8 cellular contexts compared by ENCODE assay signal in the genomic region with DNA sequence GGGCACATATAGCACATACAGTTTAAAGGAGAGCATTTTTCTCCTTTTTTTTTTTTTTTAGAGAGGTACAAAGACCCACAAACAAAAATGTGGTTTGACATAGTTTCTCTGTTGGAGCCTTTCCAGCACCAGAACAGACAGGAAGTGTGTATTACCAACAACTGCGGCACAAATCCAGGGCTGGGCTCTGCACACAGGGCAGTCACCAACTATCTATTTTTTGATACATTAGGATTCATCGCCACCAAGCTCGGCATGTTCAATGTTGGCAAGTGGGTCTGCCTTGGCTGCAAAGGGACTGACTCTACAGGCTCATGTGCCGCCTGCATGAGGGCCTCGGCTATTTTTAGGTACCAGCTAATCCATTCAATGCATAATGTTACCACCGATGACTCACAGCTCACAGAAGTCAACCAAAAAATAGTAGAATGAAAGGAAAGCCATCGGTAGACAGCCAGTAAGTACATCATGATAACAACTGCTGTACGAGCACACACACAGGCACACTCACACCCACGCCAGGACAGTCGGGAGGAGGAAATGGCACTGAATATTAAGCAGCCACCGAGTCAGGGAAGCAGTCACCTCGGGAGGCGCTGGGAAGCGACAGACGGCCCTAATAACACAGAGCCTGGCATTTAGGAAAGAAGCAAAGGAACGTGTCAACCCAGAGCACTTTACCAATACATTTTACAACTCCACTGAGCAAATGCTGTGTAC.
DNase-seq lines count a peak whose midpoint lies in the region; ATAC-seq and TF ChIP-seq lines count a peak whose summit lies in the region.

No MANE protein-coding gene starts in this region.

- WGBS in psoas muscle, 3 donors: 5 to 8% (median 6%) methylated on average over 16 of the region's 16 CpGs

- H3K27me3 Mint-ChIP-seq in activated naive CD8-positive, alpha-beta T cell treated with anti-CD3 and anti-CD28 coated beads for 36 hours: no peaks in the 10 kb centered on the region

- TF ChIP-seq CTCF in psoas muscle (IDR thresholded peaks at IDR 0.05): no peak
- no peak for TF ChIP-seq CTCF in uterus (IDR thresholded peaks at IDR 0.05)

- H3K9me3 ChIP-seq in psoas muscle (no peaks in the 10 kb centered on the region), uterus (no peaks in the 10 kb centered on the region)

- peak overlapping the region; percentile 59 for H3K4me3 ChIP-seq in psoas muscle
- no peak overlapping the region for H3K4me3 ChIP-seq in uterus

- intact Hi-C loops in Right ventricle myocardium inferior (cut with DNase I) (loop anchor here (2.0 to 10.0 kb wide), 2 partner anchors 81 to 765 kb away; partner anchors contain the start of gene GMPR), psoas muscle (cut with DNase I) (loop anchor here (5.0 kb wide), 3 partner anchors 33 to 78 kb away; no protein-coding TSS in a partner anchor), uterus (cut with DNase I; ENCODE audit: low total_unique reads) (loop anchor here (10.0 kb wide), 1 partner anchor 85 kb away; the partner anchor contains the start of gene GMPR)

- H3K27ac Mint-ChIP-seq in activated naive CD8-positive, alpha-beta T cell treated with anti-CD3 and anti-CD28 coated beads for 36 hours: peak overlapping the region; percentile 89

- peaks cover 1% of the 10 kb centered on the region for H3K9me3 Mint-ChIP-seq in activated naive CD8-positive, alpha-beta T cell treated with anti-CD3 and anti-CD28 coated beads for 36 hours

- peak overlapping the region; percentile 59 for H3K4me3 Mint-ChIP-seq in activated naive CD8-positive, alpha-beta T cell treated with anti-CD3 and anti-CD28 coated beads for 36 hours

- H3K4me1 Mint-ChIP-seq in activated naive CD8-positive, alpha-beta T cell treated with anti-CD3 and anti-CD28 coated beads for 36 hours: peaks cover 76% of the 10 kb centered on the region

- DNase-seq in C1 segment of cervical spinal cord (lab: John Stamatoyannopoulos, UW) (peak in 12 of 14 donors; percentile 31 to 90 (median 70)), Right ventricle myocardium inferior (ENCODE audit: missing footprints) (no peak), psoas muscle (peak; percentile 80 to 92), uterus (peak; percentile 60 to 78)
- DNase-seq in activated naive CD8-positive, alpha-beta T cell treated with anti-CD3 and anti-CD28 coated beads for 36 hours: peak; percentile 72

- H3K4me1 ChIP-seq in psoas muscle: peaks cover 71% of the 10 kb centered on the region
- H3K4me1 ChIP-seq in uterus: peaks cover 7 to 10% of the 10 kb centered on the region in 2 donors

- H3K36me3 Mint-ChIP-seq in activated naive CD8-positive, alpha-beta T cell treated with anti-CD3 and anti-CD28 coated beads for 36 hours: peaks cover 9% of the 10 kb centered on the region

- no peaks in the 10 kb centered on the region for H3K27me3 ChIP-seq in psoas muscle (ENCODE audit: insufficient read depth in 3 of 3, low read length in 2 of 3)
- H3K27me3 ChIP-seq in uterus: no peaks in the 10 kb centered on the region

- TF ChIP-seq POLR2A in uterus (IDR thresholded peaks at IDR 0.05): no peak

- peak overlapping the region; percentile 99 for H3K27ac ChIP-seq in psoas muscle
- H3K27ac ChIP-seq in uterus: peak overlapping the region; percentile 79 to 88

- ATAC-seq in GM19455 (IDR thresholded peaks at IDR 0.05; ENCODE audit: unreplicated experiment) (peak; percentile 62), HG03565 (IDR thresholded peaks at IDR 0.05; ENCODE audit: unreplicated experiment) (peak; percentile 60), SK-N-SH treated with all-trans-retinoic acid at 6 μM for 48 hours (peak; percentile 91), Right ventricle myocardium inferior (peak; percentile 85), psoas muscle (peak; percentile 78 to 86 (median 82))

- no peaks in the 10 kb centered on the region for H3K36me3 ChIP-seq in psoas muscle (ENCODE audit: insufficient read depth in 1 of 2, low read depth in 1 of 2)
- no peaks in the 10 kb centered on the region for H3K36me3 ChIP-seq in uterus

TF ChIP-seq in SK-N-SH treated with all-trans-retinoic acid at 6 μM for 48 hours, 23 proteins besides CTCF, POLR2A, EP300 and RAD21:
- TF ChIP-seq ISL1 (CRISPR knock-in tag; IDR thresholded peaks at IDR 0.05) (peak; percentile 19; the same call in 1 of the 2 replicates), RARB (CRISPR knock-in tag; IDR thresholded peaks at IDR 0.05) (no peak), ZNF8 (CRISPR knock-in tag; IDR thresholded peaks at IDR 0.05) (no peak), ZFP30 (CRISPR knock-in tag; IDR thresholded peaks at IDR 0.05) (no peak)
TF ChIP-seq in SK-N-SH treated with all-trans-retinoic acid at 6 μM for 48 hours: peak in this region for 1.
